ENCODE assay signal across 1 cellular context in genomic region chr1:1272341-1273151, GRCh38.
TF ChIP-seq lines count a peak whose summit lies in the region.

No MANE protein-coding gene starts in this region.

TF ChIP-seq in IMR-90, 13 proteins besides CTCF, POLR2A, EP300 and RAD21:
- TF ChIP-seq FOS (IDR thresholded peaks at IDR 0.05; ENCODE audit: low read depth, low read length) (no peak), NFE2L2 (IDR thresholded peaks at IDR 0.05; ENCODE audit: low read depth, low read length) (no peak), ELK1 (IDR thresholded peaks at IDR 0.05; ENCODE audit: borderline replicate concordance, low read depth, low read length) (no peak), MAZ (IDR thresholded peaks at IDR 0.05; ENCODE audit: borderline replicate concordance, low read depth, low read length) (no peak), MXI1 (IDR thresholded peaks at IDR 0.05; ENCODE audit: borderline replicate concordance, low read depth, low read length) (no peak), RFX5 (IDR thresholded peaks at IDR 0.05; ENCODE audit: low read depth, low read length) (no peak), RCOR1 (IDR thresholded peaks at IDR 0.05; ENCODE audit: insufficient replicate concordance, low read length) (no peak), BHLHE40 (IDR thresholded peaks at IDR 0.05; ENCODE audit: low read depth, low read length) (no peak), MAFK (IDR thresholded peaks at IDR 0.05; ENCODE audit: low read depth, low read length) (no peak), CEBPB (IDR thresholded peaks at IDR 0.05; ENCODE audit: low read depth, low read length) (no peak), SMC3 (IDR thresholded peaks at IDR 0.05; ENCODE audit: low read depth, low read length) (no peak)
- TF ChIP-seq, protein P1, sequence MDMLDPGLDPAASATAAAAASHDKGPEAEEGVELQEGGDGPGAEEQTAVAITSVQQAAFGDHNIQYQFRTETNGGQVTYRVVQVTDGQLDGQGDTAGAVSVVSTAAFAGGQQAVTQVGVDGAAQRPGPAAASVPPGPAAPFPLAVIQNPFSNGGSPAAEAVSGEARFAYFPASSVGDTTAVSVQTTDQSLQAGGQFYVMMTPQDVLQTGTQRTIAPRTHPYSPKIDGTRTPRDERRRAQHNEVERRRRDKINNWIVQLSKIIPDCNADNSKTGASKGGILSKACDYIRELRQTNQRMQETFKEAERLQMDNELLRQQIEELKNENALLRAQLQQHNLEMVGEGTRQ (IDR thresholded peaks at IDR 0.05; ENCODE audit: low read depth, low read length), result no peak
TF ChIP-seq in IMR-90: peak in this region for 0.
